Comparison of ENCODE assay signal across 20 cellular contexts in genomic region chr3:174931473-174931872, GRCh38.
"Had no signal": no experiment of that assay in that cellular context is flagged by ENCODE, and none has a peak within 500 bp of the region (broad histone marks: within the 10 kb centered on the region; RNA-seq: fewer than 3 reads in every experiment).

No MANE protein-coding gene starts in this region.

- H3K4me3 ChIP-seq: hepatocyte, pancreas, psoas muscle, right atrium auricular region had no signal

- H3K27me3 ChIP-seq: hepatocyte, pancreas, right atrium auricular region had no signal

- H3K27ac ChIP-seq: hepatocyte, pancreas, psoas muscle, right atrium auricular region had no signal

- H3K36me3 ChIP-seq: pancreas, right atrium auricular region had no signal

- H3K9me3 ChIP-seq: pancreas, psoas muscle, right atrium auricular region had no signal

- H3K79me2 ChIP-seq: hepatocyte had no signal

- H3K4me1 ChIP-seq: pancreas, psoas muscle, right atrium auricular region had no signal

- DNase-seq: activated CD4-positive, alpha-beta memory T cell treated with anti-CD3 and anti-CD28 coated beads for 36 hours; activated CD4-positive, alpha-beta T cell treated with anti-CD3 and anti-CD28 coated beads for 48 hours; activated CD4-positive, CD25-positive, alpha-beta regulatory T cell; activated effector memory CD4-positive, alpha-beta T cell treated with anti-CD3 and anti-CD28 coated beads, Interleukin-2, amount 50 U/mL, for 16 hours; activated naive CD4-positive, alpha-beta T cell treated with anti-CD3 and anti-CD28 coated beads, Interleukin-2, amount 10 ng/mL, durations not matched to agents 7 days and 5 days; activated T-cell treated with anti-CD3 and anti-CD28 coated beads for 4 hours; anterior cingulate cortex; effector CD4-positive, alpha-beta T cell; foreskin melanocyte; immature natural killer cell; left ventricle myocardium superior; midbrain; natural killer cell; pancreas; psoas muscle; stimulated activated CD4-positive, alpha-beta T cell treated with anti-CD3 and anti-CD28 coated beads, Interleukin-4, amount 100 ng/mL, for 24 hours; stimulated activated naive CD8-positive, alpha-beta T cell treated with anti-CD3 and anti-CD28 coated beads, Interleukin-15, Interleukin-2, amounts not matched to agents 100 U/mL and 50 U/mL, for 24 hours; T-helper 17 cell had no signal

- H2AFZ ChIP-seq: hepatocyte had no signal

- ATAC-seq: left ventricle myocardium superior; natural killer cell; pancreas; psoas muscle; stimulated activated naive CD8-positive, alpha-beta T cell treated with anti-CD3 and anti-CD28 coated beads, Interleukin-15, Interleukin-2, amounts not matched to agents 100 U/mL and 50 U/mL, for 24 hours; T-helper 17 cell had no signal
